In genomic region chr2:237512774-237513466, GRCh38 we compare ENCODE assay signal across 1 cellular context.
TF ChIP-seq lines count a peak whose summit lies in the region.

No MANE protein-coding gene starts in this region.

TF ChIP-seq in K562, 482 proteins besides CTCF, POLR2A, EP300 and RAD21 (continued from another document):
- TF ChIP-seq NEUROD1 (IDR thresholded peaks at IDR 0.05; ENCODE audit: borderline replicate concordance, low read depth, low read length, partially characterized antibody) (no peak), FOXK1 (CRISPR knock-in tag; IDR thresholded peaks at IDR 0.05; ENCODE audit: borderline replicate concordance) (no peak), TFAP4 (CRISPR knock-in tag; IDR thresholded peaks at IDR 0.05; ENCODE audit: borderline replicate concordance) (peak; percentile 95), ZNF143 (CRISPR knock-in tag; IDR thresholded peaks at IDR 0.05) (no peak), MCM2 (IDR thresholded peaks at IDR 0.05; ENCODE audit: low read depth) (no peak), DEAF1 (CRISPR knock-in tag; IDR thresholded peaks at IDR 0.05) (peak; percentile 84), XRCC5 (IDR thresholded peaks at IDR 0.05; ENCODE audit: low read depth, low read length) (0 out of 2 replicates have a peak, but pooled peaks have one; percentile 74), GATAD2B (IDR thresholded peaks at IDR 0.05; ENCODE audit: borderline replicate concordance) (no peak), GABPB2 (CRISPR knock-in tag; conservative IDR thresholded peaks at IDR 0.05) (no peak), ZNF407 (IDR thresholded peaks at IDR 0.05; ENCODE audit: low read depth) (no peak), IFI16 (CRISPR knock-in tag; IDR thresholded peaks at IDR 0.05) (no peak), DACH1 (IDR thresholded peaks at IDR 0.05; ENCODE audit: partially characterized antibody) (peak; percentile 77), ZBTB17 (CRISPR knock-in tag; IDR thresholded peaks at IDR 0.05) (no peak), REST (CRISPR knock-in tag; IDR thresholded peaks at IDR 0.05; ENCODE audit: low read depth) (no peak), POLR3A (IDR thresholded peaks at IDR 0.05; ENCODE audit: borderline replicate concordance, extremely low read depth, insufficient read depth, insufficient read length) (no peak), TARDBP (IDR thresholded peaks at IDR 0.05) (no peak), CREM (IDR thresholded peaks at IDR 0.05; ENCODE audit: low read depth) (peak; percentile 20; the same call in 1 of the 2 replicates), ZNF780A (CRISPR knock-in tag; IDR thresholded peaks at IDR 0.05) (no peak), TGIF2 (CRISPR knock-in tag; IDR thresholded peaks at IDR 0.05) (no peak), TAF1 (IDR thresholded peaks at IDR 0.05; ENCODE audit: control insufficient read depth, extremely low read depth, insufficient read depth, low read length, severe bottlenecking) (no peak), TEAD4 (IDR thresholded peaks at IDR 0.05; ENCODE audit: low read length) (peak; percentile 41), TEAD4 (CRISPR knock-in tag; IDR thresholded peaks at IDR 0.05; ENCODE audit: borderline replicate concordance) (no peak), RBM39 (optimal IDR thresholded peaks at IDR 0.05; ENCODE audit: low read depth, low read length) (no peak), TEAD2 (tag; IDR thresholded peaks at IDR 0.05) (0 out of 2 replicates have a peak, but pooled peaks have one; percentile 9), XRCC4 (IDR thresholded peaks at IDR 0.05; ENCODE audit: extremely low read depth, insufficient read depth, insufficient read length) (no peak), PHF20 (IDR thresholded peaks at IDR 0.05; ENCODE audit: partially characterized antibody) (no peak), HNRNPUL1 (IDR thresholded peaks at IDR 0.05; ENCODE audit: low read length) (no peak), C11orf30 (IDR thresholded peaks at IDR 0.05; ENCODE audit: low read depth) (no peak), HMG20A (CRISPR knock-in tag; conservative IDR thresholded peaks at IDR 0.05) (no peak), KLF16 (IDR thresholded peaks at IDR 0.05) (0 out of 2 replicates have a peak, but pooled peaks have one; percentile 30), ETV5 (CRISPR knock-in tag; IDR thresholded peaks at IDR 0.05; ENCODE audit: low read depth) (no peak), NFIC (IDR thresholded peaks at IDR 0.05) (no peak), TBP (optimal IDR thresholded peaks at IDR 0.05; ENCODE audit: low read depth, low read length) (no peak), IRF2 (CRISPR knock-in tag; IDR thresholded peaks at IDR 0.05) (no peak), SMAD2 (IDR thresholded peaks at IDR 0.05; ENCODE audit: low read depth, low read length) (no peak), ZNF197 (CRISPR knock-in tag; IDR thresholded peaks at IDR 0.05; ENCODE audit: low read depth) (no peak), ZBTB7A (IDR thresholded peaks at IDR 0.05; ENCODE audit: borderline replicate concordance, control insufficient read depth, low read depth, low read length) (peak; percentile 34; the same call in 1 of the 2 replicates), ZNF282 (CRISPR knock-in tag; IDR thresholded peaks at IDR 0.05) (no peak), TSC22D4 (tag; IDR thresholded peaks at IDR 0.05) (no peak), NFIX (CRISPR knock-in tag; IDR thresholded peaks at IDR 0.05; ENCODE audit: low read depth) (no peak), E2F3 (CRISPR knock-in tag; IDR thresholded peaks at IDR 0.05) (no peak), SP1 (CRISPR knock-in tag; IDR thresholded peaks at IDR 0.05) (no peak), VEZF1 (CRISPR knock-in tag; IDR thresholded peaks at IDR 0.05) (0 out of 2 replicates have a peak, but pooled peaks have one; percentile 19)
